In the genomic region with DNA sequence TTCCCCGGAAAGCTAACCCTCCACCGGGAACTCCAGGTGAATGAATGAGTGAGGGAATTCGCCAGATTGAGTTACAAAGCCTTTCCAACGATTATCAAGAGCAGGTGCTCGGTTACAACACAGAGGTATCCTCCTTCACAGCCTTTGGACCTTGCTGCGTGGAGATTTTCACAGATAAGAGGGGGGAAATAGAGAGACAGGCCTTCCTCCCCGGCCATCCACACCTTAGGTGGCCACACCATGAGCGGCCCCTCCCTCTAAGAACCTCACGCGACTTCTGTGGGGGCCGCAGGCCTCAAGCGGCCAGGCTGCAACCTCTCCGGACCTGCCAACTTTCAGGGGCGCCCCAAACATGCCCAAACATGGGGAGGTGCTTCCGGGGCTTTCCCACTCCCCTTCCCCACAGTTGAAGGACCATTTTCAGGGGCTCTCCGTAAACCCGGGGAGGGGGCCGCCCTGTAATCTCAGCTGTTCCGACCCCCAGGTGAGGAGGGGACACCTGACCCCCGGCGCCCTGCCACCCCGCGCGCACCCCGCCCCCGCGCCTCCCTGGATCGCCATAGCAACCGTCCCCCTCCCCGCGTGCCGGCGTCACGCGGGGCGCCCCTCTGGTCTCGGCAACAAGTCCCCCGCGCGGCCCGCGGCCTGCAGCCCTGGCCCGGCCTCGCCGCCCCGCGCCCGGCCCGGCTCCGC, we compare ENCODE assay signal across 8 cellular contexts. TPM values are rescaled to one million over a fixed set of nuclear protein-coding genes. Genes with fewer than 3 reads are reported as not detected.
A peak's percentile ranks its signal among the peaks of the same experiment; 100 is the strongest.
DNase-seq lines count a peak whose midpoint lies in the region; ATAC-seq and TF ChIP-seq lines count a peak whose summit lies in the region.

No MANE protein-coding gene starts in this region.

- H3K4me3 Mint-ChIP-seq in activated CD4-positive, alpha-beta memory T cell treated with anti-CD3 and anti-CD28 coated beads for 36 hours = peak overlapping the region; percentile 81

- H3K79me2 ChIP-seq in fibroblast of lung (ENCODE audit: control insufficient read depth, insufficient read depth, low read length) = peaks cover 16% of the 10 kb centered on the region
- H3K79me2 ChIP-seq in osteoblast (ENCODE audit: insufficient read depth, low read length) = peaks cover 27% of the 10 kb centered on the region

- POLR2A ChIA-PET in activated CD4-positive, alpha-beta memory T cell treated with anti-CD3 and anti-CD28 coated beads for 36 hours (lab: Charles Lee) = no interaction called here

- H3K36me3 ChIP-seq in fibroblast of lung (ENCODE audit: control insufficient read depth, insufficient read depth, low read length) (no peaks in the 10 kb centered on the region), osteoblast (ENCODE audit: insufficient read depth, low read length) (no peaks in the 10 kb centered on the region)

- DNase-seq in COLO668 (lab: John Stamatoyannopoulos, UW; ENCODE audit: unreplicated experiment) (peak; percentile 35), HL-60 (ENCODE audit: low read depth in 1 of 2, low spot score in 1 of 2) (peak in 1 of 2 experiments; percentile 10), fibroblast of lung (ENCODE audit: low read depth in 2 of 2) (no peak), osteoblast (ENCODE audit: insufficient read length, low spot score, missing footprints) (peak; percentile 71), MV-4-11 (lab: John Stamatoyannopoulos, UW) (no peak), GF-D8 (lab: John Stamatoyannopoulos, UW) (no peak)
- DNase-seq in activated CD4-positive, alpha-beta memory T cell treated with anti-CD3 and anti-CD28 coated beads for 36 hours = no peak

- peaks cover 32% of the 10 kb centered on the region for H3K4me1 Mint-ChIP-seq in activated CD4-positive, alpha-beta memory T cell treated with anti-CD3 and anti-CD28 coated beads for 36 hours (ENCODE audit: low read depth)

- ATAC-seq in GM19438 (IDR thresholded peaks at IDR 0.05; ENCODE audit: low read depth, unreplicated experiment) = peak; percentile 35

- H3K9me3 ChIP-seq in fibroblast of lung (ENCODE audit: control insufficient read depth, insufficient read depth, low read depth, low read length) (no peaks in the 10 kb centered on the region), osteoblast (ENCODE audit: low read depth, low read length) (no peaks in the 10 kb centered on the region)

- peak overlapping the region; percentile 78 for H3K27ac ChIP-seq in HL-60 (replicated peaks)
- H3K27ac ChIP-seq in fibroblast of lung (ENCODE audit: insufficient read depth, low read length) = peak overlapping the region; percentile 32
- H3K27ac ChIP-seq in osteoblast (ENCODE audit: low read depth, low read length) = no peak overlapping the region

- H3K27me3 Mint-ChIP-seq in activated CD4-positive, alpha-beta memory T cell treated with anti-CD3 and anti-CD28 coated beads for 36 hours = peaks cover 4% of the 10 kb centered on the region

- peaks cover 9% of the 10 kb centered on the region for H3K4me1 ChIP-seq in fibroblast of lung (ENCODE audit: control insufficient read depth, extremely low read depth, insufficient read depth, low read length)
- H3K4me1 ChIP-seq in osteoblast (ENCODE audit: insufficient read depth, low read length) = peaks cover 24% of the 10 kb centered on the region

- H4K20me1 ChIP-seq in fibroblast of lung (ENCODE audit: control insufficient read depth, extremely low read depth, insufficient read depth, low read length) (no peaks in the 10 kb centered on the region), osteoblast (ENCODE audit: insufficient read depth, low read length) (peaks cover 34% of the 10 kb centered on the region)

- peak overlapping the region; percentile 90 for H3K4me3 ChIP-seq in HL-60 (replicated peaks; ENCODE audit: insufficient read depth, low read length)
- H3K4me3 ChIP-seq in fibroblast of lung (replicated peaks in 1 of 4; ENCODE audit: control extremely low read depth in 1 of 4, insufficient read depth in 1 of 4, low read depth in 3 of 4, low read length in 4 of 4) = peak overlapping the region; percentile 72 to 78 (median 76)
- peak overlapping the region; percentile 76 for H3K4me3 ChIP-seq in osteoblast (ENCODE audit: insufficient read depth, low read length)

- H3K36me3 Mint-ChIP-seq in activated CD4-positive, alpha-beta memory T cell treated with anti-CD3 and anti-CD28 coated beads for 36 hours = peaks cover 6% of the 10 kb centered on the region

- H3K27me3 ChIP-seq in HL-60 (ENCODE audit: insufficient read depth, poor library complexity, severe bottlenecking) = no peaks in the 10 kb centered on the region
- no peaks in the 10 kb centered on the region for H3K27me3 ChIP-seq in fibroblast of lung (ENCODE audit: control insufficient read depth, insufficient read depth, low read length)
- H3K27me3 ChIP-seq in osteoblast (ENCODE audit: insufficient read depth, low read length) = no peaks in the 10 kb centered on the region

- H3K4me2 ChIP-seq in fibroblast of lung (ENCODE audit: extremely low read depth, insufficient read depth, low read length) (peak overlapping the region; percentile 94), osteoblast (ENCODE audit: insufficient read depth, low read length) (peak overlapping the region; percentile 83)

- peak overlapping the region; percentile 53 for H3K9ac ChIP-seq in fibroblast of lung (ENCODE audit: insufficient read depth, low read length)

- H3K9me3 Mint-ChIP-seq in activated CD4-positive, alpha-beta memory T cell treated with anti-CD3 and anti-CD28 coated beads for 36 hours = no peaks in the 10 kb centered on the region

- H2AFZ ChIP-seq in fibroblast of lung (ENCODE audit: low read length) = peak overlapping the region; percentile 28
- no peak overlapping the region for H2AFZ ChIP-seq in osteoblast (ENCODE audit: low read length)

- TF ChIP-seq CTCF in HL-60 (IDR thresholded peaks at IDR 0.05; ENCODE audit: insufficient read depth, low read length) = no peak
- TF ChIP-seq CTCF in fibroblast of lung (conservative IDR thresholded peaks at IDR 0.05 in 1 of 2, IDR thresholded peaks at IDR 0.05 in 1 of 2; ENCODE audit: low read depth in 1 of 2, low read length in 2 of 2) = no peak
- no peak for TF ChIP-seq CTCF in osteoblast (IDR thresholded peaks at IDR 0.05; ENCODE audit: extremely low read depth, low read depth, low read length)

- CTCF ChIA-PET in activated CD4-positive, alpha-beta memory T cell treated with anti-CD3 and anti-CD28 coated beads for 36 hours (lab: Charles Lee) = no interaction called here

- peak overlapping the region; percentile 65 for H3K27ac Mint-ChIP-seq in activated CD4-positive, alpha-beta memory T cell treated with anti-CD3 and anti-CD28 coated beads for 36 hours

- intact Hi-C loops in activated CD4-positive, alpha-beta memory T cell treated with anti-CD3 and anti-CD28 coated beads for 36 hours (cut with micrococcal nuclease) = loop anchor here (5.0 kb wide), 3 partner anchors 68 to 382 kb away; no protein-coding TSS in a partner anchor

RNA-seq across cellular contexts. Expression of a gene that starts 0.6 kb away (rescaled TPM):
- total RNA-seq in activated CD4-positive, alpha-beta memory T cell treated with anti-CD3 and anti-CD28 coated beads for 36 hours = 10 to 100 TPM; 17.3 to 18.0 TPM
- 8.2 and 13.0 TPM in 2 replicates for total RNA-seq in fibroblast of lung
- polyA plus RNA-seq in fibroblast of lung = 18.3 and 30.1 TPM in 2 replicates
- 18.7 and 28.6 TPM in 2 replicates for polyA plus RNA-seq in fibroblast of lung (2012)
- polyA minus RNA-seq in fibroblast of lung (ENCODE audit: low replicate concordance) = 149 and 208 TPM in 2 replicates
- 14.1 and 15.9 TPM in 2 replicates for total RNA-seq in osteoblast

Comparison
In these comparisons a context has a peak if more than half of its experiments do, and no peak if none do; other contexts are left out.
1. DNase-seq: peak in COLO668 (single experiment) and osteoblast (single experiment); none in activated CD4-positive, alpha-beta memory T cell treated with anti-CD3 and anti-CD28 coated beads for 36 hours (single experiment), fibroblast of lung (0 of 2), MV-4-11 (single experiment) and GF-D8 (single experiment).
2. Peak in every context shown above with its lines, with median percentiles within 50 percentile points of each other: H3K4me3 ChIP-seq.